Comparison of ENCODE assay signal across 1 cellular context in genomic region chr10:17563452-17563851, GRCh38.
TF ChIP-seq lines count a peak whose summit lies in the region.

No MANE protein-coding gene starts in this region.

TF ChIP-seq in K562, 482 proteins besides CTCF, POLR2A, EP300 and RAD21 (continued from another document):
- TF ChIP-seq, protein P1, sequence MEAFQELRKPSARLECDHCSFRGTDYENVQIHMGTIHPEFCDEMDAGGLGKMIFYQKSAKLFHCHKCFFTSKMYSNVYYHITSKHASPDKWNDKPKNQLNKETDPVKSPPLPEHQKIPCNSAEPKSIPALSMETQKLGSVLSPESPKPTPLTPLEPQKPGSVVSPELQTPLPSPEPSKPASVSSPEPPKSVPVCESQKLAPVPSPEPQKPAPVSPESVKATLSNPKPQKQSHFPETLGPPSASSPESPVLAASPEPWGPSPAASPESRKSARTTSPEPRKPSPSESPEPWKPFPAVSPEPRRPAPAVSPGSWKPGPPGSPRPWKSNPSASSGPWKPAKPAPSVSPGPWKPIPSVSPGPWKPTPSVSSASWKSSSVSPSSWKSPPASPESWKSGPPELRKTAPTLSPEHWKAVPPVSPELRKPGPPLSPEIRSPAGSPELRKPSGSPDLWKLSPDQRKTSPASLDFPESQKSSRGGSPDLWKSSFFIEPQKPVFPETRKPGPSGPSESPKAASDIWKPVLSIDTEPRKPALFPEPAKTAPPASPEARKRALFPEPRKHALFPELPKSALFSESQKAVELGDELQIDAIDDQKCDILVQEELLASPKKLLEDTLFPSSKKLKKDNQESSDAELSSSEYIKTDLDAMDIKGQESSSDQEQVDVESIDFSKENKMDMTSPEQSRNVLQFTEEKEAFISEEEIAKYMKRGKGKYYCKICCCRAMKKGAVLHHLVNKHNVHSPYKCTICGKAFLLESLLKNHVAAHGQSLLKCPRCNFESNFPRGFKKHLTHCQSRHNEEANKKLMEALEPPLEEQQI (IDR thresholded peaks at IDR 0.05): no peak
- no peak for TF ChIP-seq JUND (IDR thresholded peaks at IDR 0.05; ENCODE audit: borderline replicate concordance, low read depth, low read length)
- TF ChIP-seq JUND (tag; IDR thresholded peaks at IDR 0.05; ENCODE audit: borderline replicate concordance, low read depth, low read length): peak; percentile 59; the same call in 2 of the 3 replicates
- no peak for TF ChIP-seq HMGXB4 (CRISPR knock-in tag; IDR thresholded peaks at IDR 0.05)
- no peak for TF ChIP-seq ZC3H4 (CRISPR knock-in tag; IDR thresholded peaks at IDR 0.05; ENCODE audit: borderline replicate concordance)
- TF ChIP-seq ZNF175 (CRISPR knock-in tag; IDR thresholded peaks at IDR 0.05; ENCODE audit: low read depth): no peak
- no peak for TF ChIP-seq EGR1 (conservative IDR thresholded peaks at IDR 0.05)
- no peak for TF ChIP-seq NFIC (IDR thresholded peaks at IDR 0.05)
- TF ChIP-seq ZSCAN29 (IDR thresholded peaks at IDR 0.05): no peak
- no peak for TF ChIP-seq DACH1 (IDR thresholded peaks at IDR 0.05; ENCODE audit: partially characterized antibody)
- TF ChIP-seq CREB3L1 (IDR thresholded peaks at IDR 0.05; ENCODE audit: borderline replicate concordance, low read depth): no peak
